1 cellular context compared by ENCODE assay signal in genomic region chr12:1766110-1766509, GRCh38.
TF ChIP-seq lines count a peak whose summit lies in the region.

No MANE protein-coding gene starts in this region.

TF ChIP-seq in HepG2, 621 proteins besides CTCF, POLR2A, EP300 and RAD21:
- peak; percentile 40; the same call in 1 of the 2 replicates for TF ChIP-seq ZMYM4 (CRISPR knock-in tag; IDR thresholded peaks at IDR 0.05)
- TF ChIP-seq, protein P1, sequence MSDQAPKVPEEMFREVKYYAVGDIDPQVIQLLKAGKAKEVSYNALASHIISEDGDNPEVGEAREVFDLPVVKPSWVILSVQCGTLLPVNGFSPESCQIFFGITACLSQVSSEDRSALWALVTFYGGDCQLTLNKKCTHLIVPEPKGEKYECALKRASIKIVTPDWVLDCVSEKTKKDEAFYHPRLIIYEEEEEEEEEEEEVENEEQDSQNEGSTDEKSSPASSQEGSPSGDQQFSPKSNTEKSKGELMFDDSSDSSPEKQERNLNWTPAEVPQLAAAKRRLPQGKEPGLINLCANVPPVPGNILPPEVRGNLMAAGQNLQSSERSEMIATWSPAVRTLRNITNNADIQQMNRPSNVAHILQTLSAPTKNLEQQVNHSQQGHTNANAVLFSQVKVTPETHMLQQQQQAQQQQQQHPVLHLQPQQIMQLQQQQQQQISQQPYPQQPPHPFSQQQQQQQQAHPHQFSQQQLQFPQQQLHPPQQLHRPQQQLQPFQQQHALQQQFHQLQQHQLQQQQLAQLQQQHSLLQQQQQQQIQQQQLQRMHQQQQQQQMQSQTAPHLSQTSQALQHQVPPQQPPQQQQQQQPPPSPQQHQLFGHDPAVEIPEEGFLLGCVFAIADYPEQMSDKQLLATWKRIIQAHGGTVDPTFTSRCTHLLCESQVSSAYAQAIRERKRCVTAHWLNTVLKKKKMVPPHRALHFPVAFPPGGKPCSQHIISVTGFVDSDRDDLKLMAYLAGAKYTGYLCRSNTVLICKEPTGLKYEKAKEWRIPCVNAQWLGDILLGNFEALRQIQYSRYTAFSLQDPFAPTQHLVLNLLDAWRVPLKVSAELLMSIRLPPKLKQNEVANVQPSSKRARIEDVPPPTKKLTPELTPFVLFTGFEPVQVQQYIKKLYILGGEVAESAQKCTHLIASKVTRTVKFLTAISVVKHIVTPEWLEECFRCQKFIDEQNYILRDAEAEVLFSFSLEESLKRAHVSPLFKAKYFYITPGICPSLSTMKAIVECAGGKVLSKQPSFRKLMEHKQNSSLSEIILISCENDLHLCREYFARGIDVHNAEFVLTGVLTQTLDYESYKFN (CRISPR knock-in tag; conservative IDR thresholded peaks at IDR 0.05) = 0 out of 2 replicates have a peak, but pooled peaks have one; percentile 19
- TF ChIP-seq NCOA2 (CRISPR knock-in tag; IDR thresholded peaks at IDR 0.05) = 0 out of 2 replicates have a peak, but pooled peaks have one; percentile 37
- peak; percentile 57; the same call in 1 of the 2 replicates for TF ChIP-seq SOX5 (CRISPR knock-in tag; IDR thresholded peaks at IDR 0.05; ENCODE audit: borderline replicate concordance)
- peak; percentile 24; the same call in 1 of the 2 replicates for TF ChIP-seq HMG20A (CRISPR knock-in tag; IDR thresholded peaks at IDR 0.05; ENCODE audit: borderline replicate concordance)
- TF ChIP-seq NFYC (CRISPR knock-in tag; IDR thresholded peaks at IDR 0.05) = no peak
- peak; percentile 86; the same call in 1 of the 2 replicates for TF ChIP-seq SIX1 (CRISPR knock-in tag; IDR thresholded peaks at IDR 0.05; ENCODE audit: borderline replicate concordance)
- no peak for TF ChIP-seq SOX13 (IDR thresholded peaks at IDR 0.05)
- TF ChIP-seq SOX13 (CRISPR knock-in tag; conservative IDR thresholded peaks at IDR 0.05 in 1 of 2, IDR thresholded peaks at IDR 0.05 in 1 of 2) = peak in 1 of 2 experiments; percentile 82; a peak in 2 of 4 replicates
- TF ChIP-seq FOXA3 (CRISPR knock-in tag; IDR thresholded peaks at IDR 0.05) = 0 out of 2 replicates have a peak, but pooled peaks have one; percentile 38
- TF ChIP-seq REPIN1 (CRISPR knock-in tag; IDR thresholded peaks at IDR 0.05; ENCODE audit: borderline replicate concordance, low read depth) = peak; percentile 56; the same call in 1 of the 2 replicates
- 0 out of 2 replicates have a peak, but pooled peaks have one; percentile 11 for TF ChIP-seq SAP130 (CRISPR knock-in tag; IDR thresholded peaks at IDR 0.05; ENCODE audit: low read depth)
- peak; percentile 67 for TF ChIP-seq NR2F6 (IDR thresholded peaks at IDR 0.05)
- TF ChIP-seq NR2F6 (CRISPR knock-in tag; IDR thresholded peaks at IDR 0.05) = peak; percentile 68
- 0 out of 2 replicates have a peak, but pooled peaks have one; percentile 31 for TF ChIP-seq RXRB (CRISPR knock-in tag; IDR thresholded peaks at IDR 0.05; ENCODE audit: borderline replicate concordance)
- no peak for TF ChIP-seq JARID2 (CRISPR knock-in tag; IDR thresholded peaks at IDR 0.05; ENCODE audit: insufficient replicate concordance)
- TF ChIP-seq ZSCAN25 (CRISPR knock-in tag; IDR thresholded peaks at IDR 0.05) = no peak
- peak; percentile 35 for TF ChIP-seq GATAD2A (CRISPR knock-in tag; IDR thresholded peaks at IDR 0.05)
- no peak for TF ChIP-seq REL (CRISPR knock-in tag; conservative IDR thresholded peaks at IDR 0.05)
- 0 out of 2 replicates have a peak, but pooled peaks have one; percentile 12 for TF ChIP-seq ZSCAN9 (CRISPR knock-in tag; IDR thresholded peaks at IDR 0.05; ENCODE audit: borderline replicate concordance)
- TF ChIP-seq ARID5B (CRISPR knock-in tag; IDR thresholded peaks at IDR 0.05) = peak; percentile 67; the same call in 1 of the 2 replicates
- no peak for TF ChIP-seq POLR2AphosphoS2 (IDR thresholded peaks at IDR 0.05; ENCODE audit: low read depth, low read length)
- peak; percentile 46 for TF ChIP-seq TEAD3 (CRISPR knock-in tag; optimal IDR thresholded peaks at IDR 0.05; ENCODE audit: borderline replicate concordance)
- no peak for TF ChIP-seq ZNF790 (CRISPR knock-in tag; IDR thresholded peaks at IDR 0.05; ENCODE audit: borderline replicate concordance)
- peak; percentile 33 for TF ChIP-seq ARID3A (IDR thresholded peaks at IDR 0.05; ENCODE audit: low read depth, low read length)
- TF ChIP-seq, protein P2, sequence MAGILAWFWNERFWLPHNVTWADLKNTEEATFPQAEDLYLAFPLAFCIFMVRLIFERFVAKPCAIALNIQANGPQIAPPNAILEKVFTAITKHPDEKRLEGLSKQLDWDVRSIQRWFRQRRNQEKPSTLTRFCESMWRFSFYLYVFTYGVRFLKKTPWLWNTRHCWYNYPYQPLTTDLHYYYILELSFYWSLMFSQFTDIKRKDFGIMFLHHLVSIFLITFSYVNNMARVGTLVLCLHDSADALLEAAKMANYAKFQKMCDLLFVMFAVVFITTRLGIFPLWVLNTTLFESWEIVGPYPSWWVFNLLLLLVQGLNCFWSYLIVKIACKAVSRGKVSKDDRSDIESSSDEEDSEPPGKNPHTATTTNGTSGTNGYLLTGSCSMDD (CRISPR knock-in tag; IDR thresholded peaks at IDR 0.05) = no peak
- TF ChIP-seq SOX6 (IDR thresholded peaks at IDR 0.05) = no peak
- peak; percentile 64; the same call in 1 of the 2 replicates for TF ChIP-seq SOX6 (CRISPR knock-in tag; IDR thresholded peaks at IDR 0.05)
- TF ChIP-seq SIX4 (CRISPR knock-in tag; IDR thresholded peaks at IDR 0.05) = peak; percentile 93
- peak; percentile 34 for TF ChIP-seq BCL6 (CRISPR knock-in tag; IDR thresholded peaks at IDR 0.05)
